ENCODE assay signal across 10 cellular contexts in genomic region chr4:140158234-140159030, GRCh38. TPM values are rescaled to one million over a fixed set of nuclear protein-coding genes. Genes with fewer than 3 reads are reported as not detected.
DNase-seq lines count a peak whose midpoint lies in the region; ATAC-seq and TF ChIP-seq lines count a peak whose summit lies in the region.
"Had no signal": no experiment of that assay in that cellular context is flagged by ENCODE, and none has a peak within 500 bp of the region (broad histone marks: within the 10 kb centered on the region; RNA-seq: fewer than 3 reads in every experiment).

No MANE protein-coding gene starts in this region.

- no peak overlapping the region for H3K9ac ChIP-seq in fibroblast of lung (ENCODE audit: insufficient read depth, low read length)

- H3K27ac Mint-ChIP-seq in activated CD4-positive, alpha-beta T cell treated with anti-CD3 and anti-CD28 coated beads, Interleukin-2, amount 10 ng/mL, durations not matched to agents 7 days and 5 days, result no peak overlapping the region
- H3K27ac Mint-ChIP-seq: activated naive CD8-positive, alpha-beta T cell treated with anti-CD3 and anti-CD28 coated beads for 36 hours had no signal

- no peak overlapping the region for H3K4me3 Mint-ChIP-seq in activated CD4-positive, alpha-beta T cell treated with anti-CD3 and anti-CD28 coated beads, Interleukin-2, amount 10 ng/mL, durations not matched to agents 7 days and 5 days
- H3K4me3 Mint-ChIP-seq: activated naive CD8-positive, alpha-beta T cell treated with anti-CD3 and anti-CD28 coated beads for 36 hours had no signal

- H3K27ac ChIP-seq in fibroblast of lung (ENCODE audit: insufficient read depth, low read length) (no peak overlapping the region), thyroid gland (peak overlapping the region in 2 of 3 donors; percentile 18 to 54)

- H3K9me3 ChIP-seq in fibroblast of lung (ENCODE audit: control insufficient read depth, insufficient read depth, low read depth, low read length), result no peaks in the 10 kb centered on the region
- H3K9me3 ChIP-seq in thyroid gland, result no peaks in the 10 kb centered on the region

- peaks cover 2% of the 10 kb centered on the region for H3K9me3 Mint-ChIP-seq in activated CD4-positive, alpha-beta T cell treated with anti-CD3 and anti-CD28 coated beads, Interleukin-2, amount 10 ng/mL, durations not matched to agents 7 days and 5 days

- TF ChIP-seq POLR2A in thyroid gland (IDR thresholded peaks at IDR 0.05), result no peak

- intact Hi-C loops in thyroid gland (cut with DNase I), result loop anchor here (10.0 kb wide), 1 partner anchor 216 kb away; the partner anchor contains the start of gene SCOC

- no peaks in the 10 kb centered on the region for H3K36me3 Mint-ChIP-seq in activated CD4-positive, alpha-beta T cell treated with anti-CD3 and anti-CD28 coated beads, Interleukin-2, amount 10 ng/mL, durations not matched to agents 7 days and 5 days (ENCODE audit: low read depth)

- DNase-seq in NCI-H2171 treated with DMSO at 0.1 percent for 48 hours (lab: John Stamatoyannopoulos, UW), result peak; percentile 60
- DNase-seq in NCI-H2171 (lab: John Stamatoyannopoulos, UW), result no peak
- DNase-seq in OCI-M1 (lab: John Stamatoyannopoulos, UW), result peak; percentile 91
- DNase-seq in fibroblast of lung (ENCODE audit: low read depth in 2 of 2), result peak; percentile 41 to 90
- DNase-seq in thyroid gland, result peak; percentile 49 to 50
- no peak for DNase-seq in activated CD4-positive, alpha-beta T cell treated with anti-CD3 and anti-CD28 coated beads, Interleukin-2, amount 10 ng/mL, durations not matched to agents 7 days and 5 days
- no peak for DNase-seq in activated naive CD4-positive, alpha-beta T cell (lab: John Stamatoyannopoulos, UW)
- DNase-seq: activated naive CD8-positive, alpha-beta T cell treated with anti-CD3 and anti-CD28 coated beads for 36 hours; foreskin melanocyte had no signal

- ATAC-seq in HG03095 (IDR thresholded peaks at IDR 0.05; ENCODE audit: unreplicated experiment), result no peak

- CTCF ChIA-PET in activated CD4-positive, alpha-beta T cell treated with anti-CD3 and anti-CD28 coated beads, Interleukin-2, amount 10 ng/mL, durations not matched to agents 7 days and 5 days (lab: Charles Lee), result interaction anchor here (0.5 to 1.4 kb wide), 2 partner anchors 87 to 107 kb away, joined by 3 to 4 read pairs; no protein-coding TSS in a partner anchor

- no peaks in the 10 kb centered on the region for H3K79me2 ChIP-seq in fibroblast of lung (ENCODE audit: control insufficient read depth, insufficient read depth, low read length)

- H3K36me3 ChIP-seq in fibroblast of lung (ENCODE audit: control insufficient read depth, insufficient read depth, low read length), result no peaks in the 10 kb centered on the region
- no peaks in the 10 kb centered on the region for H3K36me3 ChIP-seq in thyroid gland

- TF ChIP-seq CTCF in fibroblast of lung (conservative IDR thresholded peaks at IDR 0.05 in 1 of 2, IDR thresholded peaks at IDR 0.05 in 1 of 2; ENCODE audit: low read depth in 1 of 2, low read length in 2 of 2), result no peak
- no peak for TF ChIP-seq CTCF in thyroid gland (IDR thresholded peaks at IDR 0.05)

- POLR2A ChIA-PET in activated CD4-positive, alpha-beta T cell treated with anti-CD3 and anti-CD28 coated beads, Interleukin-2, amount 10 ng/mL, durations not matched to agents 7 days and 5 days (lab: Charles Lee), result interaction anchor here (0.6 kb wide), 1 partner anchor 10 kb away, joined by 4 read pairs; no protein-coding TSS in a partner anchor

- no peak overlapping the region for H3K4me2 ChIP-seq in fibroblast of lung (ENCODE audit: extremely low read depth, insufficient read depth, low read length)

- H2AFZ ChIP-seq in fibroblast of lung (ENCODE audit: low read length), result peak overlapping the region; percentile 22

- H3K27me3 ChIP-seq in fibroblast of lung (ENCODE audit: control insufficient read depth, insufficient read depth, low read length), result no peaks in the 10 kb centered on the region
- H3K27me3 ChIP-seq in thyroid gland, result no peaks in the 10 kb centered on the region

- 28 to 34% methylated on average over 5 of the region's 5 CpGs for WGBS in thyroid gland, 2 donors

- peaks cover 4% of the 10 kb centered on the region for H3K4me1 ChIP-seq in fibroblast of lung (ENCODE audit: control insufficient read depth, extremely low read depth, insufficient read depth, low read length)
- peaks cover 3 to 7% of the 10 kb centered on the region in 2 donors for H3K4me1 ChIP-seq in thyroid gland

- H3K4me3 ChIP-seq in fibroblast of lung (replicated peaks in 1 of 4; ENCODE audit: control extremely low read depth in 1 of 4, insufficient read depth in 1 of 4, low read depth in 3 of 4, low read length in 4 of 4) (no peak overlapping the region), thyroid gland (replicated peaks in 1 of 3) (no peak overlapping the region)

- no peaks in the 10 kb centered on the region for H4K20me1 ChIP-seq in fibroblast of lung (ENCODE audit: control insufficient read depth, extremely low read depth, insufficient read depth, low read length)

- H3K27me3 Mint-ChIP-seq in activated CD4-positive, alpha-beta T cell treated with anti-CD3 and anti-CD28 coated beads, Interleukin-2, amount 10 ng/mL, durations not matched to agents 7 days and 5 days, result peaks cover 27% of the 10 kb centered on the region

- peaks cover 35% of the 10 kb centered on the region for H3K4me1 Mint-ChIP-seq in activated CD4-positive, alpha-beta T cell treated with anti-CD3 and anti-CD28 coated beads, Interleukin-2, amount 10 ng/mL, durations not matched to agents 7 days and 5 days

RNA-seq across cellular contexts. Expression of gene MAML3, which starts 4.4 kb away (rescaled TPM):
- 2.0 and 2.1 TPM in 2 replicates for total RNA-seq in fibroblast of lung
- polyA plus RNA-seq in fibroblast of lung, result 2.6 and 2.8 TPM in 2 replicates
- polyA plus RNA-seq in fibroblast of lung (2012), result 1.2 and 1.9 TPM in 2 replicates
- polyA minus RNA-seq in fibroblast of lung (ENCODE audit: low replicate concordance), result 1.3 and 3.6 TPM in 2 replicates
- total RNA-seq in thyroid gland, result 10 to 100 TPM in 2 of 4 donors, 1 to 10 TPM in 2; 5.7 to 14.1 (median 11.4) TPM
- total RNA-seq in activated CD4-positive, alpha-beta T cell treated with anti-CD3 and anti-CD28 coated beads, Interleukin-2, amount 10 ng/mL, durations not matched to agents 7 days and 5 days, result 1 to 10 TPM; 2.0 to 2.2 TPM

Comparison
In these comparisons a context has a peak if more than half of its experiments do, and no peak if none do; other contexts are left out.
1. DNase-seq: peak in NCI-H2171 treated with DMSO at 0.1 percent for 48 hours (single experiment), OCI-M1 (single experiment), fibroblast of lung (2 of 2) and thyroid gland (2 of 2); none in NCI-H2171 (single experiment), activated CD4-positive, alpha-beta T cell treated with anti-CD3 and anti-CD28 coated beads, Interleukin-2, amount 10 ng/mL, durations not matched to agents 7 days and 5 days (single experiment) and activated naive CD4-positive, alpha-beta T cell (0 of 4).